Comparison of ENCODE assay signal across 24 cellular contexts in the genomic region with DNA sequence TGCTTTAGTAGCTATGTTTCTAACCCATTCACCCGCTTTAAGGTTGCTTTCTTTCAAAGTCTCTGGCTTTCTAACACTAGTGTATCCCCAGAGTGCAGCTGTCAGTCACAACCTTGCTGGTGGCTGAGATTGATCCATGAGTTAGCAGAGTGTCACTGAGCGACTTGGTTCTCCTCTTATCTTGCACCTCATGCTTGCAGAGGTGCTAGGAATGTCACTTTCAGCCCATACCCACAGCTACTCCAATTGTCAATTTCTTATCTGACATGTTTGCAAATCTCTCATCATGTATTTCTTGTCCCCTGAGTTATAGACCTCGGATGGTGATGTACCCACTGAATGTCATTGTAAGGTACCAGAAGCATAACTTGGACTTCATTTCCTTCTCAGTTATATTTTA.
DNase-seq lines count a peak whose midpoint lies in the region; ATAC-seq and TF ChIP-seq lines count a peak whose summit lies in the region.
"Had no signal": no experiment of that assay in that cellular context is flagged by ENCODE, and none has a peak within 500 bp of the region (broad histone marks: within the 10 kb centered on the region; RNA-seq: fewer than 3 reads in every experiment).

No MANE protein-coding gene starts in this region.

- WGBS in IMR-90 (ENCODE audit: extremely low coverage in 2 of 2, insufficient read length in 1 of 2), 2 experiments: no CpG with 5 or more reads among the region's 3 CpGs
- 57 to 76% methylated on average over 3 of the region's 3 CpGs for WGBS in endodermal cell (ENCODE audit: insufficient coverage in 1 of 2, insufficient read length in 1 of 2), 2 experiments
- no CpG with 5 or more reads among the region's 3 CpGs for whole genome bisulfite sequencing in mesendoderm (ENCODE audit: extremely low coverage, insufficient coverage, low lambda C conversion rate)

- no peak overlapping the region for H2AK9ac ChIP-seq in IMR-90 (replicated peaks; ENCODE audit: low read depth, low read length, poor library complexity)

- no peak overlapping the region for H2AK5ac ChIP-seq in IMR-90 (ENCODE audit: low read depth, low read length)
- H2AK5ac ChIP-seq in mesendoderm (ENCODE audit: low read length): no peak overlapping the region

- H3K4me1 ChIP-seq in IMR-90 (ENCODE audit: control insufficient read depth, insufficient read depth, low read length) (no peaks in the 10 kb centered on the region), endodermal cell (ENCODE audit: control insufficient read depth, insufficient read depth, low read length) (no peaks in the 10 kb centered on the region), mesendoderm (ENCODE audit: control insufficient read depth, low read depth, low read length) (no peaks in the 10 kb centered on the region)
- H3K4me1 ChIP-seq: A549; BE2C; BLaER1 treated with 17β-estradiol and CSF1 and Interleukin-3, amounts not matched to agents 10 nM and 100 nM had no signal

- dilution Hi-C loops in IMR-90 (cut with HindIII; ENCODE audit: low sequenced_read_pairs, unreplicated experiment): no loop called here

- H3K36me3 ChIP-seq in IMR-90 (ENCODE audit: control insufficient read depth, insufficient read depth, low read length) (no peaks in the 10 kb centered on the region), endodermal cell (ENCODE audit: control insufficient read depth, insufficient read depth, low read length) (no peaks in the 10 kb centered on the region), mesendoderm (ENCODE audit: control insufficient read depth, insufficient read depth, low read length) (no peaks in the 10 kb centered on the region)
- H3K36me3 ChIP-seq: BE2C; BLaER1 treated with 17β-estradiol and CSF1 and Interleukin-3, amounts not matched to agents 10 nM and 100 nM had no signal

- H3K79me1 ChIP-seq in IMR-90 (ENCODE audit: low read depth in 1 of 2, low read length in 2 of 2) (no peaks in the 10 kb centered on the region), mesendoderm (ENCODE audit: low read length) (no peaks in the 10 kb centered on the region)

- H4K5ac ChIP-seq in IMR-90 (ENCODE audit: low read depth, low read length): no peak overlapping the region
- H4K5ac ChIP-seq in mesendoderm (ENCODE audit: low read length): no peak overlapping the region

- no TSS peak for BruUV-seq in IMR-90 (replicated peaks; lab: Mats Ljungman, UMichigan)

- H3K4me3 Mint-ChIP-seq in endodermal cell: no peak overlapping the region
- H3K4me3 Mint-ChIP-seq: CD14-positive monocyte; CD4-positive, alpha-beta T cell; CD8-positive, alpha-beta memory T cell had no signal

- H3K14ac ChIP-seq in IMR-90 (replicated peaks; ENCODE audit: low read depth, low read length): no peak overlapping the region

- H3K9me3 Mint-ChIP-seq in endodermal cell: no peaks in the 10 kb centered on the region

- H3K79me2 ChIP-seq in mesendoderm (ENCODE audit: control insufficient read depth, insufficient read depth, low read length): no peaks in the 10 kb centered on the region

- no peaks in the 10 kb centered on the region for H3K36me3 Mint-ChIP-seq in endodermal cell (ENCODE audit: low read depth)
- H3K36me3 Mint-ChIP-seq: CD14-positive monocyte; CD8-positive, alpha-beta memory T cell had no signal

- H3K27me3 Mint-ChIP-seq in endodermal cell (ENCODE audit: insufficient read depth): no peaks in the 10 kb centered on the region
- H3K27me3 Mint-ChIP-seq: CD4-positive, alpha-beta T cell; CD8-positive, alpha-beta memory T cell had no signal

- peaks cover 4% of the 10 kb centered on the region for H3K4me1 Mint-ChIP-seq in endodermal cell
- H3K4me1 Mint-ChIP-seq: CD14-positive monocyte; CD8-positive, alpha-beta memory T cell had no signal

- H3K18ac ChIP-seq in IMR-90 (ENCODE audit: low read depth, low read length) (no peak overlapping the region), mesendoderm (ENCODE audit: low read length) (no peak overlapping the region)

- H3K27ac Mint-ChIP-seq in endodermal cell: no peak overlapping the region
- H3K27ac Mint-ChIP-seq: CD14-positive monocyte; CD4-positive, alpha-beta T cell; CD8-positive, alpha-beta memory T cell had no signal

- no peaks in the 10 kb centered on the region for H3K27me3 ChIP-seq in IMR-90 (ENCODE audit: control insufficient read depth, insufficient read depth, low read length)
- no peaks in the 10 kb centered on the region for H3K27me3 ChIP-seq in endodermal cell (ENCODE audit: control insufficient read depth, insufficient read depth, low read length, poor library complexity, severe bottlenecking)
- H3K27me3 ChIP-seq in mesendoderm (ENCODE audit: insufficient read depth, low read length, poor library complexity): no peaks in the 10 kb centered on the region
- H3K27me3 ChIP-seq: BE2C; BLaER1 treated with 17β-estradiol and CSF1 and Interleukin-3, amounts not matched to agents 10 nM and 100 nM had no signal

- peak overlapping the region; percentile 68 for H2AFZ ChIP-seq in IMR-90 (replicated peaks; ENCODE audit: low read length, poor library complexity)
- H2AFZ ChIP-seq: GM23248 had no signal

- no peak overlapping the region for H2BK5ac ChIP-seq in IMR-90 (ENCODE audit: low read depth, low read length, poor library complexity, severe bottlenecking)
- no peak overlapping the region for H2BK5ac ChIP-seq in mesendoderm (ENCODE audit: low read length)

- TF ChIP-seq CTCF in IMR-90 (conservative IDR thresholded peaks at IDR 0.05; ENCODE audit: low read depth, low read length) (no peak), endodermal cell (conservative IDR thresholded peaks at IDR 0.05) (no peak)

- TF ChIP-seq POLR2A in IMR-90 (IDR thresholded peaks at IDR 0.05; ENCODE audit: low read depth, low read length): no peak

- H2BK15ac ChIP-seq in IMR-90 (ENCODE audit: low read depth, low read length) (no peak overlapping the region), mesendoderm (replicated peaks; ENCODE audit: low read depth) (no peak overlapping the region)

- no peak overlapping the region for H4K91ac ChIP-seq in IMR-90 (ENCODE audit: insufficient read depth, low read depth, low read length)

- H3K4ac ChIP-seq in IMR-90 (ENCODE audit: low read depth, low read length): no peak overlapping the region
- H3K4ac ChIP-seq in mesendoderm (ENCODE audit: low read depth, low read length): no peak overlapping the region

- no peaks in the 10 kb centered on the region for H3K9me1 ChIP-seq in IMR-90 (ENCODE audit: insufficient read depth, low read length)

- no peak for DNase-seq in IMR-90
- peak; percentile 53 for DNase-seq in endodermal cell
- DNase-seq in mesendoderm: peak; percentile 72
- DNase-seq in retina: peak; percentile 16
- DNase-seq in NCI-H1048 (lab: John Stamatoyannopoulos, UW): no peak
- DNase-seq: 8988T; ACHN; AML-193; BE2C; CD4-positive, alpha-beta T cell; CD8-positive, alpha-beta memory T cell; DMS 273 treated with DMSO at 0.1 percent for 48 hours; DMS79; EL; GDM1; GM23248; H7; HCEC 1CT had no signal

- ATAC-seq in IMR-90 (ENCODE audit: low read depth) (no peak), HG03354 (IDR thresholded peaks at IDR 0.05; ENCODE audit: poor library complexity, severe bottlenecking, unreplicated experiment) (no peak), GM18517 (IDR thresholded peaks at IDR 0.05; ENCODE audit: unreplicated experiment) (no peak)
- ATAC-seq: A549, GM12878 had no signal

- H3K27ac ChIP-seq in IMR-90 (ENCODE audit: insufficient read depth, low read length): no peak overlapping the region
- H3K27ac ChIP-seq in endodermal cell (ENCODE audit: low read depth, low read length): no peak overlapping the region
- H3K27ac ChIP-seq in mesendoderm (ENCODE audit: low read depth, low read length): no peak overlapping the region
- H3K27ac ChIP-seq: A549; BLaER1 treated with 17β-estradiol and CSF1 and Interleukin-3, amounts not matched to agents 10 nM and 100 nM; GM23248 had no signal

- H4K20me1 ChIP-seq in IMR-90 (ENCODE audit: insufficient read depth, low read length): no peaks in the 10 kb centered on the region
- H4K20me1 ChIP-seq: BLaER1 treated with 17β-estradiol and CSF1 and Interleukin-3, amounts not matched to agents 10 nM and 100 nM had no signal

- no peak for TF ChIP-seq RAD21 in IMR-90 (IDR thresholded peaks at IDR 0.05; ENCODE audit: low read length)

- H4K8ac ChIP-seq in IMR-90 (ENCODE audit: low read depth in 2 of 2, low read length in 2 of 2) (no peak overlapping the region), mesendoderm (ENCODE audit: low read depth, low read length) (no peak overlapping the region)

- POLR2A ChIA-PET in IMR-90 (lab: Charles Lee; ENCODE audit: unreplicated experiment): no interaction called here

- in situ Hi-C loops in IMR-90 (cut with MboI; ENCODE audit: low sequenced_read_pairs): no loop called here

- no peak overlapping the region for H3K23ac ChIP-seq in IMR-90 (ENCODE audit: low read depth, low read length)
- H3K23ac ChIP-seq in mesendoderm (ENCODE audit: low read length): no peak overlapping the region

- H3K4me2 ChIP-seq in IMR-90 (ENCODE audit: low read depth, low read length): no peak overlapping the region
- H3K4me2 ChIP-seq in mesendoderm (ENCODE audit: low read length): no peak overlapping the region
- H3K4me2 ChIP-seq: A549; BLaER1 treated with 17β-estradiol and CSF1 and Interleukin-3, amounts not matched to agents 10 nM and 100 nM had no signal

- H3K4me3 ChIP-seq in IMR-90 (ENCODE audit: insufficient read depth, low read depth, low read length) (no peak overlapping the region), endodermal cell (ENCODE audit: low read length) (no peak overlapping the region), mesendoderm (ENCODE audit: low read length) (no peak overlapping the region)
- H3K4me3 ChIP-seq: A549; BLaER1 treated with 17β-estradiol and CSF1 and Interleukin-3, amounts not matched to agents 10 nM and 100 nM; GM12878; GM23248 had no signal

- no peak overlapping the region for H3K56ac ChIP-seq in IMR-90 (ENCODE audit: extremely low read depth, insufficient read depth, low read length)
- H3K56ac ChIP-seq in mesendoderm (ENCODE audit: low read length): no peak overlapping the region

- no peaks in the 10 kb centered on the region; the same call in 1 of the 2 replicates for H3K9me3 ChIP-seq in IMR-90 (ENCODE audit: control insufficient read depth, insufficient read depth, low read length)
- H3K9me3 ChIP-seq in endodermal cell (ENCODE audit: control insufficient read depth, low read length): peaks cover 5% of the 10 kb centered on the region
- H3K9me3 ChIP-seq: A549, BE2C had no signal

- no peak overlapping the region for H2BK120ac ChIP-seq in IMR-90 (ENCODE audit: low read depth, low read length)
- H2BK120ac ChIP-seq in mesendoderm (ENCODE audit: low read depth, low read length): no peak overlapping the region

- no peak overlapping the region for H2BK20ac ChIP-seq in IMR-90 (ENCODE audit: low read depth, low read length)

- CTCF ChIA-PET in IMR-90 (lab: Yijun Ruan, JAX): no interaction called here

- intact Hi-C loops in IMR-90 (cut with micrococcal nuclease): no loop called here

- H3K9ac ChIP-seq in IMR-90 (ENCODE audit: low read depth, low read length): no peak overlapping the region
- no peak overlapping the region for H3K9ac ChIP-seq in endodermal cell (ENCODE audit: extremely low read depth, low read length, poor library complexity, severe bottlenecking)
- no peak overlapping the region for H3K9ac ChIP-seq in mesendoderm (ENCODE audit: low read length)
- H3K9ac ChIP-seq: BLaER1 treated with 17β-estradiol and CSF1 and Interleukin-3, amounts not matched to agents 10 nM and 100 nM; GM23248 had no signal

TF ChIP-seq in IMR-90, 13 proteins besides CTCF, POLR2A, EP300 and RAD21 (continues in another document):
- no peak for TF ChIP-seq FOS (IDR thresholded peaks at IDR 0.05; ENCODE audit: low read depth, low read length)
- TF ChIP-seq RCOR1 (IDR thresholded peaks at IDR 0.05; ENCODE audit: insufficient replicate concordance, low read length): no peak

Comparison
In these comparisons a context has a peak if more than half of its experiments do, and no peak if none do; other contexts are left out.
1. DNase-seq: peak in endodermal cell (single experiment), mesendoderm (single experiment) and retina (single experiment); none in IMR-90 (single experiment) and NCI-H1048 (single experiment).